In the genomic region with DNA sequence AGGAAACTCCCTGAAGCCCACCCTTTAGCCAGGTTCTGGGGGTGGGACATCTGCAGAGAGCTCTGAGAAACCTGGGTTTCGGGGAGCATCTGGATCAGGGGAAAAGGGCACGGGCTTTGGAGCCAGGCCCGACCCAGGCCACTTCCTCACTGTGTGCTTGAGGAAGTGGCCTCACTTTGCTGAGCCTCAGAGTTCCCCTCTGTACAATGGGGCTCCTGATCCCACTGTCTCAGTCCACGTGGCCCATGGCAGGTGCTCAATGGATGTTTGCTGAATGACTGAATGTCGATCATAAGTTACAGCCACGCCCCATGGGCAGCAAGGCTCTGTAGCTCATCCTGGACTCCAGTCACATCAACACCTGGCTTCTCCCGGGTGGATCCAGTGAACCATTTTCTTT, we compare ENCODE assay signal across 25 cellular contexts. TPM values are rescaled to one million over a fixed set of nuclear protein-coding genes. Genes with fewer than 3 reads are reported as not detected.
DNase-seq lines count a peak whose midpoint lies in the region; ATAC-seq, FAIRE-seq and TF ChIP-seq lines count a peak whose summit lies in the region.
"Had no signal": no experiment of that assay in that cellular context is flagged by ENCODE, and none has a peak within 500 bp of the region (broad histone marks: within the 10 kb centered on the region; RNA-seq: fewer than 3 reads in every experiment).

No MANE protein-coding gene starts in this region.

- TF ChIP-seq EP300 in HepG2 (IDR thresholded peaks at IDR 0.05; ENCODE audit: low read depth in 2 of 2, low read length in 2 of 2) (no peak), HepG2 (CRISPR knock-in tag; IDR thresholded peaks at IDR 0.05; ENCODE audit: borderline replicate concordance) (no peak)

- TF ChIP-seq POLR2A in HepG2 (IDR thresholded peaks at IDR 0.05; ENCODE audit: insufficient read depth in 1 of 2, low read depth in 2 of 2, low read length in 2 of 2) (no peak), right lobe of liver (IDR thresholded peaks at IDR 0.05) (no peak)

- no peak for TF ChIP-seq RAD21 in HepG2 (CRISPR knock-in tag; IDR thresholded peaks at IDR 0.05)

- no peaks in the 10 kb centered on the region for H3K9me3 ChIP-seq in HepG2 (ENCODE audit: low read length)
- H3K9me3 ChIP-seq in right lobe of liver: no peaks in the 10 kb centered on the region
- H3K9me3 ChIP-seq in mucosa of descending colon: no peaks in the 10 kb centered on the region
- H3K9me3 ChIP-seq: Caco-2, HAP-1 had no signal

- no peaks in the 10 kb centered on the region for H3K4me1 ChIP-seq in HepG2 (ENCODE audit: insufficient read depth, low read length)
- no peaks in the 10 kb centered on the region for H3K4me1 ChIP-seq in right lobe of liver
- H3K4me1 ChIP-seq in mucosa of descending colon (ENCODE audit: low read depth): no peaks in the 10 kb centered on the region
- H3K4me1 ChIP-seq: Caco-2, HAP-1 had no signal

- H3K4me3 ChIP-seq in HepG2 (replicated peaks in 1 of 3; ENCODE audit: insufficient read depth in 1 of 3, low read depth in 2 of 3, low read length in 3 of 3): no peak overlapping the region
- H3K4me3 ChIP-seq in right lobe of liver: no peak overlapping the region
- no peak overlapping the region for H3K4me3 ChIP-seq in mucosa of descending colon
- H3K4me3 ChIP-seq: GM23248, HAP-1 had no signal

- no TSS peak for BruUV-seq in HepG2 (replicated peaks; lab: Mats Ljungman, UMichigan)

- in situ Hi-C loops in HepG2 (cut with HindIII; ENCODE audit: extremely low pct_ligation_motif_present, low pct_unique_long_range_greater_than_20kb): no loop called here

- no peak overlapping the region for H3K27ac ChIP-seq in HepG2 (ENCODE audit: extremely low read length, insufficient read depth, low read length)
- H3K27ac ChIP-seq in right lobe of liver: no peak overlapping the region
- H3K27ac ChIP-seq in RWPE1: peak overlapping the region; percentile 52
- H3K27ac ChIP-seq: GM23248 had no signal

- POLR2A ChIA-PET in HepG2 (lab: Yijun Ruan, JAX): no interaction called here
- POLR2A ChIA-PET in RWPE1 (lab: Yijun Ruan, JAX; ENCODE audit: low non-redundant PET): no interaction called here

- ATAC-seq in HepG2 (no peak), right lobe of liver (no peak), mucosa of descending colon (peak; percentile 20), HG03457 (IDR thresholded peaks at IDR 0.05; ENCODE audit: unreplicated experiment) (no peak), HG03039 (IDR thresholded peaks at IDR 0.05; ENCODE audit: unreplicated experiment) (no peak)

- no peak overlapping the region for H3K4me2 ChIP-seq in HepG2 (ENCODE audit: low read depth, low read length)

- WGBS in HepG2 (ENCODE audit: low lambda C conversion rate): 93% methylated on average over 3 of the region's 7 CpGs
- 68% methylated on average over 3 of the region's 7 CpGs for WGBS in right lobe of liver (ENCODE audit: insufficient coverage, low coverage, low lambda C conversion rate, missing lambda C conversion rate)

- H3K36me3 ChIP-seq in HepG2 (replicated peaks in 1 of 2; ENCODE audit: control insufficient read depth in 1 of 2, insufficient read depth in 2 of 2, low read length in 2 of 2) (peaks cover under 1 to 5% of the 10 kb centered on the region in 2 experiments; a peak in 2 of 5 replicates), right lobe of liver (peaks cover 0 to 20% (median 8%) of the 10 kb centered on the region in 4 donors), mucosa of descending colon (ENCODE audit: low read depth) (no peaks in the 10 kb centered on the region)
- H3K36me3 ChIP-seq: HAP-1 had no signal

- H3K27me3 ChIP-seq in HepG2 (ENCODE audit: control insufficient read depth in 1 of 2, insufficient read depth in 2 of 2, low read length in 2 of 2): no peaks in the 10 kb centered on the region
- H3K27me3 ChIP-seq in right lobe of liver: no peaks in the 10 kb centered on the region

- intact Hi-C loops in HepG2 (cut with micrococcal nuclease; ENCODE audit: unreplicated experiment) (no loop called here), right lobe of liver (cut with DNase I) (no loop called here), mucosa of descending colon (cut with DNase I, micrococcal nuclease) (no loop called here)

- H4K20me1 ChIP-seq in HepG2 (ENCODE audit: insufficient read depth, low read length): no peaks in the 10 kb centered on the region

- H3K79me2 ChIP-seq in HepG2 (ENCODE audit: insufficient read depth, low read length): no peaks in the 10 kb centered on the region

- no peak overlapping the region for H2AFZ ChIP-seq in HepG2 (ENCODE audit: low read length)
- H2AFZ ChIP-seq: GM23248 had no signal

- TF ChIP-seq CTCF in HepG2 (CRISPR knock-in tag; IDR thresholded peaks at IDR 0.05) (no peak), right lobe of liver (IDR thresholded peaks at IDR 0.05) (no peak), RWPE1 (conservative IDR thresholded peaks at IDR 0.05; ENCODE audit: low read depth) (no peak), mucosa of descending colon (IDR thresholded peaks at IDR 0.05) (no peak)

- FAIRE-seq in HepG2 (lab: Jason Lieb, UNC) (no peak), urothelium cell line (lab: Jason Lieb, UNC) (peak; percentile 72)
- FAIRE-seq: GM19239, HTR-8/SVneo had no signal

- CTCF ChIA-PET in HepG2 (lab: Yijun Ruan, JAX; ENCODE audit: low intra/inter-chr PET ratio, low total read pairs) (no interaction called here), RWPE1 (lab: Yijun Ruan, JAX) (interaction anchor here (0.6 kb wide), 1 partner anchor 141 kb away, joined by 3 read pairs; no protein-coding TSS in a partner anchor)

- H3K9ac ChIP-seq in HepG2 (ENCODE audit: insufficient read depth, low read depth, low read length): no peak overlapping the region
- H3K9ac ChIP-seq: GM23248 had no signal

- DNase-seq in HepG2 (ENCODE audit: low spot score) (no peak), right lobe of liver (no peak), RWPE1 (ENCODE audit: low spot score) (no peak), mucosa of descending colon (no peak), urothelium cell line (ENCODE audit: low spot score) (no peak), NCI-H2081 treated with DMSO at 0.1 percent for 48 hours (lab: John Stamatoyannopoulos, UW) (no peak)
- DNase-seq: 8988T; C1 segment of cervical spinal cord; Caco-2; CD4-positive, CD25-positive, alpha-beta regulatory T cell; DMS153; DMS79; GDM1; GM23248; KBM-7 had no signal

RNA-seq across cellular contexts. Expression of a gene that starts 1.3 kb away (rescaled TPM):
- 0.18 TPM in 1 of 2 replicates, not detected in the other for total RNA-seq in HepG2 (2016; rRNA removed; fragmentation: Illumina TruSeq; extraction: Trizol)
- total RNA-seq in HepG2 (2016; cell fraction: cytosol; rRNA removed; fragmentation: Illumina TruSeq; extraction: Trizol; ENCODE audit: low read depth): not detected in 2 replicates
- total RNA-seq in HepG2 (2016; cell fraction: insoluble cytoplasmic fraction; rRNA removed; fragmentation: Illumina TruSeq; extraction: Trizol): 0.50 TPM in 1 of 2 replicates, not detected in the other
- 0.59 TPM in 1 of 2 replicates, not detected in the other for total RNA-seq in HepG2 (2016; cell fraction: membrane; rRNA removed; fragmentation: Illumina TruSeq; extraction: Trizol)
- total RNA-seq in HepG2 (2016; cell fraction: nucleus; rRNA removed; fragmentation: Illumina TruSeq; extraction: Trizol): 0.50 TPM in 1 of 2 replicates, not detected in the other
- 0.28 and 0.60 TPM in 2 replicates for polyA plus RNA-seq in HepG2 (2011; rRNA removed)
- 0.17 and 0.21 TPM in 2 replicates for polyA plus RNA-seq in HepG2 (2011; cell fraction: cytosol; rRNA removed)
- 2.3 and 3.5 TPM in 2 replicates for polyA plus RNA-seq in HepG2 (2011; cell fraction: nucleus; rRNA removed)
- 0.23 TPM in 1 of 2 replicates, not detected in the other for polyA plus RNA-seq in HepG2 (2012)
- 0.20 and 0.32 TPM in 2 replicates for polyA plus RNA-seq in HepG2 (2016; cell fraction: cytosol; fragmentation: Illumina TruSeq; extraction: Trizol; ENCODE audit: low read depth)
- polyA plus RNA-seq in HepG2 (2016; cell fraction: insoluble cytoplasmic fraction; fragmentation: Illumina TruSeq; extraction: Trizol; ENCODE audit: low read depth): not detected in 2 replicates
- 0.38 TPM in 1 of 2 replicates, not detected in the other for polyA plus RNA-seq in HepG2 (2016; cell fraction: membrane; fragmentation: Illumina TruSeq; extraction: Trizol; ENCODE audit: low read depth)
- polyA plus RNA-seq in HepG2 (2016; cell fraction: nucleus; fragmentation: Illumina TruSeq; extraction: Trizol; ENCODE audit: insufficient read depth, low read depth): 0.99 and 1.1 TPM in 2 replicates
- polyA minus RNA-seq in HepG2 (2011; rRNA and poly(A)+ RNA removed; ENCODE audit: low replicate concordance): 0.48 TPM in 1 of 2 replicates, not detected in the other
- not detected in 2 replicates for polyA minus RNA-seq in HepG2 (2011; cell fraction: cytosol; rRNA and poly(A)+ RNA removed)
- polyA minus RNA-seq in HepG2 (2011; cell fraction: nucleus; rRNA and poly(A)+ RNA removed): not detected in 2 replicates
- total RNA-seq in right lobe of liver: under 1 TPM in 3 of 6 experiments, not detected in 3; 0.40 to 0.70 (median 0.69) TPM
- 1 to 10 TPM in 1 of 3 donors, under 1 TPM in 2; 0.82 to 2.9 (median 0.82) TPM for total RNA-seq in mucosa of descending colon
- total RNA-seq: A673; Caco-2; CD4-positive, CD25-positive, alpha-beta regulatory T cell; Daoy; GM23248; H4 had no signal
- polyA plus RNA-seq: AG04450; CD4-positive, CD25-positive, alpha-beta regulatory T cell; GM23248; IgD-negative memory B cell had no signal

RNA-seq across cellular contexts. Expression of a gene that starts 18.5 kb away (rescaled TPM):
- 0.18 TPM in 1 of 2 replicates, not detected in the other for total RNA-seq in HepG2 (2016; rRNA removed; fragmentation: Illumina TruSeq; extraction: Trizol)
- total RNA-seq in HepG2 (2016; cell fraction: cytosol; rRNA removed; fragmentation: Illumina TruSeq; extraction: Trizol; ENCODE audit: low read depth): 0.26 TPM in 1 of 2 replicates, not detected in the other
- total RNA-seq in HepG2 (2016; cell fraction: insoluble cytoplasmic fraction; rRNA removed; fragmentation: Illumina TruSeq; extraction: Trizol): not detected in 2 replicates
- 0.34 TPM in 1 of 2 replicates, not detected in the other for total RNA-seq in HepG2 (2016; cell fraction: membrane; rRNA removed; fragmentation: Illumina TruSeq; extraction: Trizol)
- total RNA-seq in HepG2 (2016; cell fraction: nucleus; rRNA removed; fragmentation: Illumina TruSeq; extraction: Trizol): not detected in 2 replicates
- polyA plus RNA-seq in HepG2 (2011; rRNA removed): 0.11 and 0.18 TPM in 2 replicates
- polyA plus RNA-seq in HepG2 (2011; cell fraction: cytosol; rRNA removed): 0.11 TPM in 1 of 2 replicates, not detected in the other
- polyA plus RNA-seq in HepG2 (2011; cell fraction: nucleus; rRNA removed): not detected in 2 replicates
- polyA plus RNA-seq in HepG2 (2012): not detected in 2 replicates
- polyA plus RNA-seq in HepG2 (2016; cell fraction: cytosol; fragmentation: Illumina TruSeq; extraction: Trizol; ENCODE audit: low read depth): 0.21 TPM in 1 of 2 replicates, not detected in the other
- not detected in 2 replicates for polyA plus RNA-seq in HepG2 (2016; cell fraction: insoluble cytoplasmic fraction; fragmentation: Illumina TruSeq; extraction: Trizol; ENCODE audit: low read depth)
- polyA plus RNA-seq in HepG2 (2016; cell fraction: membrane; fragmentation: Illumina TruSeq; extraction: Trizol; ENCODE audit: low read depth): 0.22 TPM in 1 of 2 replicates, not detected in the other
- 0.61 TPM in 1 of 2 replicates, not detected in the other for polyA plus RNA-seq in HepG2 (2016; cell fraction: nucleus; fragmentation: Illumina TruSeq; extraction: Trizol; ENCODE audit: insufficient read depth, low read depth)
- 0.94 TPM in 1 of 2 replicates, not detected in the other for polyA minus RNA-seq in HepG2 (2011; rRNA and poly(A)+ RNA removed; ENCODE audit: low replicate concordance)
- not detected in 2 replicates for polyA minus RNA-seq in HepG2 (2011; cell fraction: cytosol; rRNA and poly(A)+ RNA removed)
- not detected in 2 replicates for polyA minus RNA-seq in HepG2 (2011; cell fraction: nucleus; rRNA and poly(A)+ RNA removed)
- not detected for total RNA-seq in right lobe of liver
- total RNA-seq in mucosa of descending colon: under 1 TPM in 1 of 3 donors, not detected in 2; 0.84 TPM
- total RNA-seq: A673; Caco-2; CD4-positive, CD25-positive, alpha-beta regulatory T cell; Daoy; GM23248 had no signal
- polyA plus RNA-seq: CD4-positive, CD25-positive, alpha-beta regulatory T cell; GM23248; IgD-negative memory B cell had no signal
